In the genomic region with DNA sequence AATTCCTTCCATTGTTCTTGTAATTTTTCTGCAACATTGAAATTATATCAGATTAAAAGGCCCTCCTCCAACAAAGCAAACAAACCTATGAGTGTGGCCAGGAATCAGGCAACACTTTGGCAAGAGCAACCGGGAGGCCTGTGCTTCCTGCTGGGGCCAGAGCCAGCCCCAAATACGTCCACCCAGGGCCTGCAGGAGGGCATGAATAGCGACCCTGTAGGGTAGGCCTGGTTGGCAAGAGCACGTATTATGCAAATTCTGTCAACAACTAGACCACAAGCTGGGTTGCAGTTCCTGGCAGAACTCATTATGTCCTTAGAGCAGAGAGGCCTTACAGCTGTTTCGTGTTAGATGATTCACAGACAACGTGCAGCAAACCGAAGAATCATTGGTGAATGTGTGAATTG, we compare ENCODE assay signal across 8 cellular contexts. TPM values are rescaled to one million over a fixed set of nuclear protein-coding genes. Genes with fewer than 3 reads are reported as not detected.
DNase-seq lines count a peak whose midpoint lies in the region; ATAC-seq and TF ChIP-seq lines count a peak whose summit lies in the region.

No MANE protein-coding gene starts in this region.

- H3K9ac ChIP-seq in fibroblast of lung (ENCODE audit: insufficient read depth, low read length) = no peak overlapping the region

- H4K20me1 ChIP-seq in fibroblast of lung (ENCODE audit: control insufficient read depth, extremely low read depth, insufficient read depth, low read length) = no peaks in the 10 kb centered on the region

- no peak overlapping the region for H2AFZ ChIP-seq in fibroblast of lung (ENCODE audit: low read length)

- peaks cover 3% of the 10 kb centered on the region for H3K36me3 Mint-ChIP-seq in nephron (ENCODE audit: low read depth)

- H3K9me3 ChIP-seq in fibroblast of lung (ENCODE audit: control insufficient read depth, insufficient read depth, low read depth, low read length) = peaks cover 3% of the 10 kb centered on the region

- peaks cover 48% of the 10 kb centered on the region for H3K4me1 Mint-ChIP-seq in nephron

- H3K27me3 ChIP-seq in fibroblast of lung (ENCODE audit: control insufficient read depth, insufficient read depth, low read length) = no peaks in the 10 kb centered on the region

- no peak overlapping the region for H3K4me3 Mint-ChIP-seq in nephron

- peaks cover 8% of the 10 kb centered on the region for H3K9me3 Mint-ChIP-seq in nephron

- no peaks in the 10 kb centered on the region for H3K36me3 ChIP-seq in fibroblast of lung (ENCODE audit: control insufficient read depth, insufficient read depth, low read length)

- H3K27me3 Mint-ChIP-seq in nephron (ENCODE audit: low read depth) = no peaks in the 10 kb centered on the region

- H3K79me2 ChIP-seq in fibroblast of lung (ENCODE audit: control insufficient read depth, insufficient read depth, low read length) = no peaks in the 10 kb centered on the region

- H3K4me3 ChIP-seq in fibroblast of lung (replicated peaks in 1 of 4; ENCODE audit: control extremely low read depth in 1 of 4, insufficient read depth in 1 of 4, low read depth in 3 of 4, low read length in 4 of 4) = peak overlapping the region in 2 of 4 experiments; percentile 18 to 32

- TF ChIP-seq CTCF in fibroblast of lung (conservative IDR thresholded peaks at IDR 0.05 in 1 of 2, IDR thresholded peaks at IDR 0.05 in 1 of 2; ENCODE audit: low read depth in 1 of 2, low read length in 2 of 2) = no peak
- no peak for TF ChIP-seq CTCF in nephron (IDR thresholded peaks at IDR 0.05; ENCODE audit: unreplicated experiment in 3 of 3)

- peak overlapping the region; percentile 96 for H3K27ac ChIP-seq in fibroblast of lung (ENCODE audit: insufficient read depth, low read length)

- peak; percentile 65 for ATAC-seq in GM19328 (IDR thresholded peaks at IDR 0.05; ENCODE audit: unreplicated experiment)
- ATAC-seq in HG03378 (IDR thresholded peaks at IDR 0.05; ENCODE audit: unreplicated experiment) = peak; percentile 79

- peak overlapping the region; percentile 93 for H3K4me2 ChIP-seq in fibroblast of lung (ENCODE audit: extremely low read depth, insufficient read depth, low read length)

- H3K27ac Mint-ChIP-seq in nephron = peak overlapping the region; percentile 80 to 99 (median 96)

- peak; percentile 76 for DNase-seq in COLO829 (ENCODE audit: low spot score)
- DNase-seq in NCI-H526 (lab: John Stamatoyannopoulos, UW) = peak; percentile 93
- peak; percentile 27 for DNase-seq in activated T-cell treated with anti-CD3 and anti-CD28 coated beads, Interleukin-2, amount 50 U/mL, for 1 hour
- peak; percentile 98 to 100 for DNase-seq in fibroblast of lung (ENCODE audit: low read depth in 2 of 2)
- DNase-seq in NCI-H1930 (lab: John Stamatoyannopoulos, UW) = no peak

- peaks cover 22% of the 10 kb centered on the region for H3K4me1 ChIP-seq in fibroblast of lung (ENCODE audit: control insufficient read depth, extremely low read depth, insufficient read depth, low read length)

RNA-seq across cellular contexts. Expression of a gene that starts 26.9 kb away (rescaled TPM):
- 430 and 434 TPM in 2 replicates for total RNA-seq in fibroblast of lung
- polyA plus RNA-seq in fibroblast of lung = 333 and 398 TPM in 2 replicates
- polyA plus RNA-seq in fibroblast of lung (2012) = 345 and 493 TPM in 2 replicates
- 110 and 113 TPM in 2 replicates for polyA minus RNA-seq in fibroblast of lung (ENCODE audit: low replicate concordance)

RNA-seq across cellular contexts. Expression of a gene that starts 50.7 kb away (rescaled TPM):
- total RNA-seq in fibroblast of lung = 14.1 and 16.5 TPM in 2 replicates
- 82.3 and 103 TPM in 2 replicates for polyA plus RNA-seq in fibroblast of lung
- polyA plus RNA-seq in fibroblast of lung (2012) = 54.5 and 66.4 TPM in 2 replicates
- 515 and 704 TPM in 2 replicates for polyA minus RNA-seq in fibroblast of lung (ENCODE audit: low replicate concordance)

Comparison
In these comparisons a context has a peak if more than half of its experiments do, and no peak if none do; other contexts are left out.
1. DNase-seq: peak in COLO829 (single experiment), NCI-H526 (2 of 2), activated T-cell treated with anti-CD3 and anti-CD28 coated beads, Interleukin-2, amount 50 U/mL, for 1 hour (single experiment) and fibroblast of lung (2 of 2); none in NCI-H1930 (0 of 2).